Comparison of ENCODE assay signal across 18 cellular contexts in genomic region chr19:29040291-29040690, GRCh38.
"Had no signal": no experiment of that assay in that cellular context is flagged by ENCODE, and none has a peak within 500 bp of the region (broad histone marks: within the 10 kb centered on the region; RNA-seq: fewer than 3 reads in every experiment).

No MANE protein-coding gene starts in this region.

- H3K9me3 ChIP-seq: esophagus muscularis mucosa, mucosa of descending colon, pancreas, transverse colon, uterus had no signal

- H3K36me3 ChIP-seq: cardiac muscle cell, esophagus muscularis mucosa, pancreas, transverse colon, uterus had no signal

- H3K4me3 ChIP-seq: cardiac muscle cell, esophagus muscularis mucosa, mucosa of descending colon, pancreas, transverse colon, uterus had no signal

- FAIRE-seq: endothelial cell of umbilical vein, islet of Langerhans, pancreas had no signal

- H3K27ac ChIP-seq: cardiac muscle cell, esophagus muscularis mucosa, pancreas, transverse colon, uterus had no signal

- H3K4me1 ChIP-seq: pancreas, transverse colon, uterus had no signal

- DNase-seq: activated CD4-positive, alpha-beta T cell treated with anti-CD3 and anti-CD28 coated beads for 36 hours; activated CD4-positive, alpha-beta T cell treated with anti-CD3 and anti-CD28 coated beads, Interleukin-2, amount 50 U/mL, for 48 hours; activated T-cell treated with anti-CD3 and anti-CD28 coated beads for 4 hours; dermis blood vessel endothelial cell; effector memory CD4-positive, alpha-beta T cell; naive thymus-derived CD4-positive, alpha-beta T cell; pancreas; stimulated activated CD4-positive, alpha-beta T cell treated with anti-CD3 and anti-CD28 coated beads, Interleukin-12 subunit alpha, Interleukin-12 subunit beta, amount 100 ng/mL, for 4 hours; stimulated activated CD4-positive, alpha-beta T cell treated with anti-CD3 and anti-CD28 coated beads, Interleukin-1b, Interleukin-23, amount 100 ng/mL, for 48 hours; stimulated activated CD8-positive, alpha-beta memory T cell treated with anti-CD3 and anti-CD28 coated beads, Interleukin-4, amount 100 ng/mL, for 48 hours; stimulated activated naive CD4-positive, alpha-beta T cell treated with Interleukin-2 at 50 U/mL for 16 hours; transverse colon; uterus had no signal

- H3K27me3 ChIP-seq: cardiac muscle cell, pancreas, transverse colon, uterus had no signal
